17 cellular contexts compared by ENCODE assay signal in genomic region chr9:12759767-12760166, GRCh38. TPM values are rescaled to one million over a fixed set of nuclear protein-coding genes. Genes with fewer than 3 reads are reported as not detected.
DNase-seq lines count a peak whose midpoint lies in the region; ATAC-seq and TF ChIP-seq lines count a peak whose summit lies in the region.
"Had no signal": no experiment of that assay in that cellular context is flagged by ENCODE, and none has a peak within 500 bp of the region (broad histone marks: within the 10 kb centered on the region; RNA-seq: fewer than 3 reads in every experiment).

No MANE protein-coding gene starts in this region.

- peak; percentile 7 for DNase-seq in EH (ENCODE audit: low read depth)
- DNase-seq in NCI-H345 treated with DMSO at 0.1 percent for 48 hours (lab: John Stamatoyannopoulos, UW; ENCODE audit: unreplicated experiment), result peak; percentile 73
- DNase-seq in fibroblast of lung (ENCODE audit: low read depth in 2 of 2), result peak; percentile 47 to 70
- DNase-seq in neuronal stem cell (ENCODE audit: low spot score), result no peak
- no peak for DNase-seq in CD4-positive, alpha-beta T cell
- no peak for DNase-seq in NCI-H2227 (lab: John Stamatoyannopoulos, UW; ENCODE audit: unreplicated experiment)
- DNase-seq in NCI-H1436 treated with DMSO at 0.1 percent for 48 hours (lab: John Stamatoyannopoulos, UW), result no peak
- DNase-seq in amniotic stem cell (lab: John Stamatoyannopoulos, UW), result no peak
- DNase-seq: activated gamma-delta T cell; NCI-H146; stimulated activated CD4-positive, alpha-beta T cell treated with anti-CD3 and anti-CD28 coated beads, Interleukin-2, amount 100 ng/mL, for 24 hours; stimulated activated naive CD8-positive, alpha-beta T cell treated with anti-CD3 and anti-CD28 coated beads, Interleukin-15, Interleukin-2, amounts not matched to agents 100 U/mL and 50 U/mL, for 24 hours had no signal

- H3K36me3 Mint-ChIP-seq in CD4-positive, alpha-beta T cell (ENCODE audit: low read depth), result no peaks in the 10 kb centered on the region
- H3K36me3 Mint-ChIP-seq: memory B cell had no signal

- no peak overlapping the region for H3K4ac ChIP-seq in neuronal stem cell (ENCODE audit: low read length)

- H2AFZ ChIP-seq in fibroblast of lung (ENCODE audit: low read length), result peak overlapping the region; percentile 47
- H2AFZ ChIP-seq in neuronal stem cell (ENCODE audit: low read length), result peak overlapping the region; percentile 69
- H2AFZ ChIP-seq: parathyroid adenoma had no signal

- no peak for ATAC-seq in CD4-positive, alpha-beta T cell (ENCODE audit: poor library complexity)
- ATAC-seq: Panc1; stimulated activated naive CD8-positive, alpha-beta T cell treated with anti-CD3 and anti-CD28 coated beads, Interleukin-15, Interleukin-2, amounts not matched to agents 100 U/mL and 50 U/mL, for 24 hours had no signal

- no peak overlapping the region for H2AK5ac ChIP-seq in neuronal stem cell (ENCODE audit: low read depth, low read length)

- H3K9me3 Mint-ChIP-seq in CD4-positive, alpha-beta T cell, result peaks cover 4% of the 10 kb centered on the region

- CTCF ChIA-PET in CD4-positive, alpha-beta T cell (lab: Charles Lee), result no interaction called here

- WGBS in neuronal stem cell (ENCODE audit: extremely low coverage in 2 of 2, insufficient read length in 2 of 2, insufficient replicate concordance in 1 of 2), 2 donors, result no CpG with 5 or more reads among the region's 1 CpG

- no peaks in the 10 kb centered on the region for H3K79me1 ChIP-seq in neuronal stem cell (ENCODE audit: low read depth, low read length)

- no peak overlapping the region for H4K8ac ChIP-seq in neuronal stem cell (ENCODE audit: low read depth, low read length)

- peak overlapping the region; percentile 19 for H3K4me2 ChIP-seq in fibroblast of lung (ENCODE audit: extremely low read depth, insufficient read depth, low read length)
- no peak overlapping the region for H3K4me2 ChIP-seq in neuronal stem cell (ENCODE audit: insufficient read depth, low read length, poor library complexity, severe bottlenecking)

- no peaks in the 10 kb centered on the region for H3K4me1 Mint-ChIP-seq in CD4-positive, alpha-beta T cell (ENCODE audit: low read depth)
- H3K4me1 Mint-ChIP-seq: memory B cell had no signal

- no peak overlapping the region for H2BK12ac ChIP-seq in neuronal stem cell (ENCODE audit: low read length)

- no peak overlapping the region for H2BK120ac ChIP-seq in neuronal stem cell (ENCODE audit: low read depth, low read length)

- H3K18ac ChIP-seq in neuronal stem cell (ENCODE audit: low read length), result no peak overlapping the region

- POLR2A ChIA-PET in CD4-positive, alpha-beta T cell (lab: Charles Lee), result no interaction called here

- no peak overlapping the region for H3K27ac Mint-ChIP-seq in CD4-positive, alpha-beta T cell
- H3K27ac Mint-ChIP-seq: memory B cell had no signal

- H3K36me3 ChIP-seq in fibroblast of lung (ENCODE audit: control insufficient read depth, insufficient read depth, low read length), result no peaks in the 10 kb centered on the region
- no peaks in the 10 kb centered on the region for H3K36me3 ChIP-seq in neuronal stem cell (replicated peaks in 1 of 2; ENCODE audit: control insufficient read depth in 2 of 2, insufficient read depth in 2 of 2, low read length in 2 of 2)
- H3K36me3 ChIP-seq: HAP-1 had no signal

- intact Hi-C loops in CD4-positive, alpha-beta T cell (cut with DNase I, micrococcal nuclease), result no loop called here

- H3K27ac ChIP-seq in fibroblast of lung (ENCODE audit: insufficient read depth, low read length) (no peak overlapping the region), neuronal stem cell (replicated peaks; ENCODE audit: low read length) (no peak overlapping the region)
- no peak overlapping the region for H3K27ac ChIP-seq in CD4-positive, alpha-beta T cell (ENCODE audit: low read depth, low read length)
- H3K27ac ChIP-seq: parathyroid adenoma had no signal

- TF ChIP-seq CTCF in fibroblast of lung (conservative IDR thresholded peaks at IDR 0.05 in 1 of 2, IDR thresholded peaks at IDR 0.05 in 1 of 2; ENCODE audit: low read depth in 1 of 2, low read length in 2 of 2), result no peak
- TF ChIP-seq CTCF in CD4-positive, alpha-beta T cell (IDR thresholded peaks at IDR 0.05), result no peak

- no peaks in the 10 kb centered on the region for H3K79me2 ChIP-seq in fibroblast of lung (ENCODE audit: control insufficient read depth, insufficient read depth, low read length)
- H3K79me2 ChIP-seq: parathyroid adenoma had no signal

- no peaks in the 10 kb centered on the region for H3K4me1 ChIP-seq in fibroblast of lung (ENCODE audit: control insufficient read depth, extremely low read depth, insufficient read depth, low read length)
- no peaks in the 10 kb centered on the region for H3K4me1 ChIP-seq in neuronal stem cell (ENCODE audit: control insufficient read depth in 2 of 2, insufficient read depth in 1 of 2, low read depth in 1 of 2, low read length in 2 of 2)
- H3K4me1 ChIP-seq: parathyroid adenoma had no signal

- H3K9ac ChIP-seq in fibroblast of lung (ENCODE audit: insufficient read depth, low read length), result no peak overlapping the region
- no peak overlapping the region for H3K9ac ChIP-seq in neuronal stem cell (ENCODE audit: low read depth, low read length, poor library complexity)
- H3K9ac ChIP-seq: parathyroid adenoma had no signal

- H3K27me3 Mint-ChIP-seq in CD4-positive, alpha-beta T cell, result no peaks in the 10 kb centered on the region
- H3K27me3 Mint-ChIP-seq: memory B cell had no signal

- no peak overlapping the region for H4K91ac ChIP-seq in neuronal stem cell (ENCODE audit: low read depth, low read length, poor library complexity)

- H2BK5ac ChIP-seq in neuronal stem cell (ENCODE audit: low read length), result no peak overlapping the region

- H4K20me1 ChIP-seq in fibroblast of lung (ENCODE audit: control insufficient read depth, extremely low read depth, insufficient read depth, low read length), result no peaks in the 10 kb centered on the region

- no peak overlapping the region for H3K4me3 Mint-ChIP-seq in CD4-positive, alpha-beta T cell
- H3K4me3 Mint-ChIP-seq: memory B cell had no signal

- H3K4me3 ChIP-seq in fibroblast of lung (replicated peaks in 1 of 4; ENCODE audit: control extremely low read depth in 1 of 4, insufficient read depth in 1 of 4, low read depth in 3 of 4, low read length in 4 of 4) (no peak overlapping the region), neuronal stem cell (ENCODE audit: low read length in 2 of 2) (no peak overlapping the region)
- H3K4me3 ChIP-seq: HAP-1 had no signal

- H3K14ac ChIP-seq in neuronal stem cell (ENCODE audit: low read length), result no peak overlapping the region

- H2BK15ac ChIP-seq in neuronal stem cell (ENCODE audit: low read length), result no peak overlapping the region

- H3K27me3 ChIP-seq in fibroblast of lung (ENCODE audit: control insufficient read depth, insufficient read depth, low read length) (no peaks in the 10 kb centered on the region), neuronal stem cell (ENCODE audit: control insufficient read depth in 3 of 3, insufficient read depth in 3 of 3, low read depth in 1 of 3, low read length in 3 of 3) (no peaks in the 10 kb centered on the region)
- H3K27me3 ChIP-seq in CD4-positive, alpha-beta T cell (ENCODE audit: control insufficient read depth, insufficient read depth, low read length), result no peaks in the 10 kb centered on the region

- H3K9me3 ChIP-seq in fibroblast of lung (ENCODE audit: control insufficient read depth, insufficient read depth, low read depth, low read length), result no peaks in the 10 kb centered on the region
- no peaks in the 10 kb centered on the region for H3K9me3 ChIP-seq in neuronal stem cell (replicated peaks in 1 of 2; ENCODE audit: control insufficient read depth in 2 of 2, insufficient read depth in 1 of 2, low read depth in 1 of 2, low read length in 2 of 2)
- H3K9me3 ChIP-seq in CD4-positive, alpha-beta T cell (ENCODE audit: control insufficient read depth, low read length), result peaks cover 7% of the 10 kb centered on the region
- H3K9me3 ChIP-seq: HAP-1 had no signal

- no peak overlapping the region for H3K23ac ChIP-seq in neuronal stem cell (ENCODE audit: low read depth, low read length, poor library complexity)

RNA-seq across cellular contexts. Expression of gene LURAP1L, which starts 15.1 kb away (rescaled TPM):
- 87.6 and 94.1 TPM in 2 replicates for total RNA-seq in fibroblast of lung
- polyA plus RNA-seq in fibroblast of lung, result 26.0 and 39.9 TPM in 2 replicates
- polyA plus RNA-seq in fibroblast of lung (2012), result 18.1 and 26.2 TPM in 2 replicates
- polyA minus RNA-seq in fibroblast of lung (ENCODE audit: low replicate concordance), result 21.1 and 23.6 TPM in 2 replicates
- polyA plus RNA-seq in neuronal stem cell (2013, experiment 1 of 2), result 1.3 TPM
- 1.0 TPM for polyA plus RNA-seq in neuronal stem cell (2013, experiment 2 of 2)
- not detected for total RNA-seq in CD4-positive, alpha-beta T cell
- total RNA-seq: T-helper 2 cell treated with Interferon-gamma antibody and Interleukin-4, amounts not matched to agents 100 ng/mL and 5 ng/mL, for 36 hours had no signal

Comparison
In these comparisons a context has a peak if more than half of its experiments do, and no peak if none do; other contexts are left out.
1. DNase-seq: peak in EH (single experiment), NCI-H345 treated with DMSO at 0.1 percent for 48 hours (single experiment) and fibroblast of lung (2 of 2); none in neuronal stem cell (single experiment), CD4-positive, alpha-beta T cell (0 of 10), NCI-H2227 (single experiment), NCI-H1436 treated with DMSO at 0.1 percent for 48 hours (single experiment) and amniotic stem cell (single experiment).
2. RNA of gene LURAP1L, which starts 15.1 kb away (total RNA-seq): 87.6 to 94.1 TPM in fibroblast of lung; not detected in CD4-positive, alpha-beta T cell; every median in the first group is over 10 times any median in the second.